1 cellular context compared by ENCODE assay signal in the genomic region with DNA sequence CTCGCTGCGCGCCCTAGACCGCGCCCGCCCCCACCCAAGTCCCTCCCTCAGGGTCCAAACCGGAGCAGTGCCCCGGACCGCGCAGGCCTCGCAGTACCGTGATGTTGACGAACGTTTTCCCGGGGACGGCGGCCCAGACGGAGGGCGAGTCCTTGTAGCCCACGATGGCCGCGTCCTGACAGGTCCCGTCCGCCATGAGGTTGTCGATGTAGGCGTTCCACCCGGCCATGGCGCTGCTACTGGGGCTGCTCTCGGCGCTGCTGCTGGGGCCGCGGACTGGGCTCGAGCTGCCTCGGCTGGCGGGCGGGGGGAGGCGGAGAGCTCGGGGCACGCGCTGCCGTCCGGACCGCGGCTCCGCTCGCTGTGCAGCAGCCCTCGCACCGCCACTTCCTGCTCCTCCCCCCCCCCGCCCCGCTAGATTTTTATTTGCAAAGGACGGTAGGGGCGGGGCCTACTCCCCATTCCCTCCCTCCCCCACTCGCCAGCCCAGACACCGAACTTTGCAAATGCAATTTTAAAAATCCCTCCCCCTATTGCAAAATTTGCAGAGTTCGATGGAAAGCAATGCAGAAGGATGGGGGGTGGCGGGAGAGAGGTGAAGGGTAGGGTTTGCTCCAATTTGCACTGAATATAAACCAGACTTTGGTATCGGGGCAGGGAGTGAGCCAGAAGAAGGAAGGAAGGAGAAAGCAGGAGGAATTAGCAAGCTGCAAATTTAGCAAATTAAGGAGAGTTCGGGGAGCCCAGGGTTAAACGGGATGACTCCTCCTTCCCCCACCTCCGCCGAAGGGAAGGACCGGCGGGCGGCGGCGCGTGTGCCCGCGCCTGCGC.
A peak's percentile ranks its signal among the peaks of the same experiment; 100 is the strongest.
TF ChIP-seq lines count a peak whose summit lies in the region.

A gene (minus strand): TSS at position 365 of the 831 bp plus-strand sequence. CDS start 136 bp downstream, at position 229.

TF ChIP-seq in K562, 482 proteins besides CTCF, POLR2A, EP300 and RAD21 (continued from another document and continues in another):
- TF ChIP-seq, protein P1, sequence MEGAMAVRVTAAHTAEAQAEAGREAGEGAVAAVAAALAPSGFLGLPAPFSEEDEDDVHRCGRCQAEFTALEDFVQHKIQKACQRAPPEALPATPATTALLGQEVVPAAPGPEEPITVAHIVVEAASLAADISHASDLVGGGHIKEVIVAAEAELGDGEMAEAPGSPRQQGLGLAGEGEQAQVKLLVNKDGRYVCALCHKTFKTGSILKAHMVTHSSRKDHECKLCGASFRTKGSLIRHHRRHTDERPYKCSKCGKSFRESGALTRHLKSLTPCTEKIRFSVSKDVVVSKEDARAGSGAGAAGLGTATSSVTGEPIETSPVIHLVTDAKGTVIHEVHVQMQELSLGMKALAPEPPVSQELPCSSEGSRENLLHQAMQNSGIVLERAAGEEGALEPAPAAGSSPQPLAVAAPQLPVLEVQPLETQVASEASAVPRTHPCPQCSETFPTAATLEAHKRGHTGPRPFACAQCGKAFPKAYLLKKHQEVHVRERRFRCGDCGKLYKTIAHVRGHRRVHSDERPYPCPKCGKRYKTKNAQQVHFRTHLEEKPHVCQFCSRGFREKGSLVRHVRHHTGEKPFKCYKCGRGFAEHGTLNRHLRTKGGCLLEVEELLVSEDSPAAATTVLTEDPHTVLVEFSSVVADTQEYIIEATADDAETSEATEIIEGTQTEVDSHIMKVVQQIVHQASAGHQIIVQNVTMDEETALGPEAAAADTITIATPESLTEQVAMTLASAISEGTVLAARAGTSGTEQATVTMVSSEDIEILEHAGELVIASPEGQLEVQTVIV (CRISPR knock-in tag; IDR thresholded peaks at IDR 0.05; ENCODE audit: borderline replicate concordance) = no peak
- TF ChIP-seq ZNF764 (CRISPR knock-in tag; IDR thresholded peaks at IDR 0.05; ENCODE audit: low read depth) = no peak
- no peak for TF ChIP-seq ZNF695 (CRISPR knock-in tag; IDR thresholded peaks at IDR 0.05)
- TF ChIP-seq BCOR (IDR thresholded peaks at IDR 0.05) = peak; percentile 16; the same call in 1 of the 2 replicates
- no peak for TF ChIP-seq TEAD4 (IDR thresholded peaks at IDR 0.05; ENCODE audit: low read length)
- TF ChIP-seq TEAD4 (CRISPR knock-in tag; IDR thresholded peaks at IDR 0.05; ENCODE audit: borderline replicate concordance) = no peak
- no peak for TF ChIP-seq ESRRA (IDR thresholded peaks at IDR 0.05; ENCODE audit: borderline replicate concordance, low read depth)
- 0 out of 4 replicates have a peak, but pooled peaks of 1 of the 2 experiments have one; percentile 44 for TF ChIP-seq KDM4B (IDR thresholded peaks at IDR 0.05; ENCODE audit: borderline replicate concordance in 2 of 2, low read depth in 1 of 2)
- peak; percentile 67 for TF ChIP-seq POLR2B (IDR thresholded peaks at IDR 0.05; ENCODE audit: low read depth, partially characterized antibody)
- TF ChIP-seq ZNF3 (CRISPR knock-in tag; IDR thresholded peaks at IDR 0.05) = no peak
- TF ChIP-seq TCF3 (CRISPR knock-in tag; IDR thresholded peaks at IDR 0.05) = no peak
- peak; percentile 77 for TF ChIP-seq ELF1 (tag; IDR thresholded peaks at IDR 0.05)
- TF ChIP-seq PURB (CRISPR knock-in tag; IDR thresholded peaks at IDR 0.05; ENCODE audit: low read depth) = no peak
- TF ChIP-seq, protein P2, sequence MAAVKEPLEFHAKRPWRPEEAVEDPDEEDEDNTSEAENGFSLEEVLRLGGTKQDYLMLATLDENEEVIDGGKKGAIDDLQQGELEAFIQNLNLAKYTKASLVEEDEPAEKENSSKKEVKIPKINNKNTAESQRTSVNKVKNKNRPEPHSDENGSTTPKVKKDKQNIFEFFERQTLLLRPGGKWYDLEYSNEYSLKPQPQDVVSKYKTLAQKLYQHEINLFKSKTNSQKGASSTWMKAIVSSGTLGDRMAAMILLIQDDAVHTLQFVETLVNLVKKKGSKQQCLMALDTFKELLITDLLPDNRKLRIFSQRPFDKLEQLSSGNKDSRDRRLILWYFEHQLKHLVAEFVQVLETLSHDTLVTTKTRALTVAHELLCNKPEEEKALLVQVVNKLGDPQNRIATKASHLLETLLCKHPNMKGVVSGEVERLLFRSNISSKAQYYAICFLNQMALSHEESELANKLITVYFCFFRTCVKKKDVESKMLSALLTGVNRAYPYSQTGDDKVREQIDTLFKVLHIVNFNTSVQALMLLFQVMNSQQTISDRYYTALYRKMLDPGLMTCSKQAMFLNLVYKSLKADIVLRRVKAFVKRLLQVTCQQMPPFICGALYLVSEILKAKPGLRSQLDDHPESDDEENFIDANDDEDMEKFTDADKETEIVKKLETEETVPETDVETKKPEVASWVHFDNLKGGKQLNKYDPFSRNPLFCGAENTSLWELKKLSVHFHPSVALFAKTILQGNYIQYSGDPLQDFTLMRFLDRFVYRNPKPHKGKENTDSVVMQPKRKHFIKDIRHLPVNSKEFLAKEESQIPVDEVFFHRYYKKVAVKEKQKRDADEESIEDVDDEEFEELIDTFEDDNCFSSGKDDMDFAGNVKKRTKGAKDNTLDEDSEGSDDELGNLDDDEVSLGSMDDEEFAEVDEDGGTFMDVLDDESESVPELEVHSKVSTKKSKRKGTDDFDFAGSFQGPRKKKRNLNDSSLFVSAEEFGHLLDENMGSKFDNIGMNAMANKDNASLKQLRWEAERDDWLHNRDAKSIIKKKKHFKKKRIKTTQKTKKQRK (IDR thresholded peaks at IDR 0.05; ENCODE audit: borderline replicate concordance, low read depth, low read length) = no peak
- no peak for TF ChIP-seq BDP1 (IDR thresholded peaks at IDR 0.05; ENCODE audit: insufficient read depth, insufficient read length)
- no peak for TF ChIP-seq MTF1 (CRISPR knock-in tag; IDR thresholded peaks at IDR 0.05; ENCODE audit: borderline replicate concordance)
- TF ChIP-seq CHD2 (IDR thresholded peaks at IDR 0.05; ENCODE audit: low read depth, low read length) = no peak
- TF ChIP-seq, protein P3, sequence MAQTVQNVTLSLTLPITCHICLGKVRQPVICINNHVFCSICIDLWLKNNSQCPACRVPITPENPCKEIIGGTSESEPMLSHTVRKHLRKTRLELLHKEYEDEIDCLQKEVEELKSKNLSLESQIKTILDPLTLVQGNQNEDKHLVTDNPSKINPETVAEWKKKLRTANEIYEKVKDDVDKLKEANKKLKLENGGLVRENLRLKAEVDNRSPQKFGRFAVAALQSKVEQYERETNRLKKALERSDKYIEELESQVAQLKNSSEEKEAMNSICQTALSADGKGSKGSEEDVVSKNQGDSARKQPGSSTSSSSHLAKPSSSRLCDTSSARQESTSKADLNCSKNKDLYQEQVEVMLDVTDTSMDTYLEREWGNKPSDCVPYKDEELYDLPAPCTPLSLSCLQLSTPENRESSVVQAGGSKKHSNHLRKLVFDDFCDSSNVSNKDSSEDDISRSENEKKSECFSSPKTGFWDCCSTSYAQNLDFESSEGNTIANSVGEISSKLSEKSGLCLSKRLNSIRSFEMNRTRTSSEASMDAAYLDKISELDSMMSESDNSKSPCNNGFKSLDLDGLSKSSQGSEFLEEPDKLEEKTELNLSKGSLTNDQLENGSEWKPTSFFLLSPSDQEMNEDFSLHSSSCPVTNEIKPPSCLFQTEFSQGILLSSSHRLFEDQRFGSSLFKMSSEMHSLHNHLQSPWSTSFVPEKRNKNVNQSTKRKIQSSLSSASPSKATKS (CRISPR knock-in tag; IDR thresholded peaks at IDR 0.05) = no peak
- TF ChIP-seq RBM39 (optimal IDR thresholded peaks at IDR 0.05; ENCODE audit: low read depth, low read length) = no peak
- peak; percentile 67; the same call in 1 of the 2 replicates for TF ChIP-seq ATF7 (IDR thresholded peaks at IDR 0.05)
- peak; percentile 24; the same call in 1 of the 2 replicates for TF ChIP-seq NFIC (IDR thresholded peaks at IDR 0.05)
- peak; percentile 22 for TF ChIP-seq PCBP1 (IDR thresholded peaks at IDR 0.05; ENCODE audit: low read depth, low read length, poor library complexity, severe bottlenecking)
- TF ChIP-seq ERF (CRISPR knock-in tag; IDR thresholded peaks at IDR 0.05) = no peak
- no peak for TF ChIP-seq ZNF124 (CRISPR knock-in tag; IDR thresholded peaks at IDR 0.05)
- 0 out of 2 replicates have a peak, but pooled peaks have one; percentile 25 for TF ChIP-seq SAFB (IDR thresholded peaks at IDR 0.05; ENCODE audit: borderline replicate concordance, low read depth, low read length)
- TF ChIP-seq, protein P4, sequence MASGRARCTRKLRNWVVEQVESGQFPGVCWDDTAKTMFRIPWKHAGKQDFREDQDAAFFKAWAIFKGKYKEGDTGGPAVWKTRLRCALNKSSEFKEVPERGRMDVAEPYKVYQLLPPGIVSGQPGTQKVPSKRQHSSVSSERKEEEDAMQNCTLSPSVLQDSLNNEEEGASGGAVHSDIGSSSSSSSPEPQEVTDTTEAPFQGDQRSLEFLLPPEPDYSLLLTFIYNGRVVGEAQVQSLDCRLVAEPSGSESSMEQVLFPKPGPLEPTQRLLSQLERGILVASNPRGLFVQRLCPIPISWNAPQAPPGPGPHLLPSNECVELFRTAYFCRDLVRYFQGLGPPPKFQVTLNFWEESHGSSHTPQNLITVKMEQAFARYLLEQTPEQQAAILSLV (tag; IDR thresholded peaks at IDR 0.05) = no peak
- TF ChIP-seq, protein P5, sequence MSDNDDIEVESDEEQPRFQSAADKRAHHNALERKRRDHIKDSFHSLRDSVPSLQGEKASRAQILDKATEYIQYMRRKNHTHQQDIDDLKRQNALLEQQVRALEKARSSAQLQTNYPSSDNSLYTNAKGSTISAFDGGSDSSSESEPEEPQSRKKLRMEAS (CRISPR knock-in tag; IDR thresholded peaks at IDR 0.05) = peak; percentile 65
- TF ChIP-seq, protein P6, sequence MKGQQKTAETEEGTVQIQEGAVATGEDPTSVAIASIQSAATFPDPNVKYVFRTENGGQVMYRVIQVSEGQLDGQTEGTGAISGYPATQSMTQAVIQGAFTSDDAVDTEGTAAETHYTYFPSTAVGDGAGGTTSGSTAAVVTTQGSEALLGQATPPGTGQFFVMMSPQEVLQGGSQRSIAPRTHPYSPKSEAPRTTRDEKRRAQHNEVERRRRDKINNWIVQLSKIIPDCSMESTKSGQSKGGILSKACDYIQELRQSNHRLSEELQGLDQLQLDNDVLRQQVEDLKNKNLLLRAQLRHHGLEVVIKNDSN (CRISPR knock-in tag; IDR thresholded peaks at IDR 0.05) = no peak
- peak; percentile 34; the same call in 1 of the 2 replicates for TF ChIP-seq RB1 (IDR thresholded peaks at IDR 0.05; ENCODE audit: low read depth)
- TF ChIP-seq, protein P7, sequence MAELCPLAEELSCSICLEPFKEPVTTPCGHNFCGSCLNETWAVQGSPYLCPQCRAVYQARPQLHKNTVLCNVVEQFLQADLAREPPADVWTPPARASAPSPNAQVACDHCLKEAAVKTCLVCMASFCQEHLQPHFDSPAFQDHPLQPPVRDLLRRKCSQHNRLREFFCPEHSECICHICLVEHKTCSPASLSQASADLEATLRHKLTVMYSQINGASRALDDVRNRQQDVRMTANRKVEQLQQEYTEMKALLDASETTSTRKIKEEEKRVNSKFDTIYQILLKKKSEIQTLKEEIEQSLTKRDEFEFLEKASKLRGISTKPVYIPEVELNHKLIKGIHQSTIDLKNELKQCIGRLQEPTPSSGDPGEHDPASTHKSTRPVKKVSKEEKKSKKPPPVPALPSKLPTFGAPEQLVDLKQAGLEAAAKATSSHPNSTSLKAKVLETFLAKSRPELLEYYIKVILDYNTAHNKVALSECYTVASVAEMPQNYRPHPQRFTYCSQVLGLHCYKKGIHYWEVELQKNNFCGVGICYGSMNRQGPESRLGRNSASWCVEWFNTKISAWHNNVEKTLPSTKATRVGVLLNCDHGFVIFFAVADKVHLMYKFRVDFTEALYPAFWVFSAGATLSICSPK (IDR thresholded peaks at IDR 0.05; ENCODE audit: borderline replicate concordance) = no peak
- no peak; the same call in 1 of the 2 replicates for TF ChIP-seq ZBTB17 (CRISPR knock-in tag; IDR thresholded peaks at IDR 0.05)
- peak; percentile 55 for TF ChIP-seq SP1 (CRISPR knock-in tag; IDR thresholded peaks at IDR 0.05)
- TF ChIP-seq RNF2 (IDR thresholded peaks at IDR 0.05) = no peak
- no peak for TF ChIP-seq ZNF668 (CRISPR knock-in tag; IDR thresholded peaks at IDR 0.05)
- TF ChIP-seq NUFIP1 (IDR thresholded peaks at IDR 0.05; ENCODE audit: partially characterized antibody) = no peak
- TF ChIP-seq, protein P8, sequence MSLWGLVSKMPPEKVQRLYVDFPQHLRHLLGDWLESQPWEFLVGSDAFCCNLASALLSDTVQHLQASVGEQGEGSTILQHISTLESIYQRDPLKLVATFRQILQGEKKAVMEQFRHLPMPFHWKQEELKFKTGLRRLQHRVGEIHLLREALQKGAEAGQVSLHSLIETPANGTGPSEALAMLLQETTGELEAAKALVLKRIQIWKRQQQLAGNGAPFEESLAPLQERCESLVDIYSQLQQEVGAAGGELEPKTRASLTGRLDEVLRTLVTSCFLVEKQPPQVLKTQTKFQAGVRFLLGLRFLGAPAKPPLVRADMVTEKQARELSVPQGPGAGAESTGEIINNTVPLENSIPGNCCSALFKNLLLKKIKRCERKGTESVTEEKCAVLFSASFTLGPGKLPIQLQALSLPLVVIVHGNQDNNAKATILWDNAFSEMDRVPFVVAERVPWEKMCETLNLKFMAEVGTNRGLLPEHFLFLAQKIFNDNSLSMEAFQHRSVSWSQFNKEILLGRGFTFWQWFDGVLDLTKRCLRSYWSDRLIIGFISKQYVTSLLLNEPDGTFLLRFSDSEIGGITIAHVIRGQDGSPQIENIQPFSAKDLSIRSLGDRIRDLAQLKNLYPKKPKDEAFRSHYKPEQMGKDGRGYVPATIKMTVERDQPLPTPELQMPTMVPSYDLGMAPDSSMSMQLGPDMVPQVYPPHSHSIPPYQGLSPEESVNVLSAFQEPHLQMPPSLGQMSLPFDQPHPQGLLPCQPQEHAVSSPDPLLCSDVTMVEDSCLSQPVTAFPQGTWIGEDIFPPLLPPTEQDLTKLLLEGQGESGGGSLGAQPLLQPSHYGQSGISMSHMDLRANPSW (CRISPR knock-in tag; IDR thresholded peaks at IDR 0.05) = no peak
- no peak for TF ChIP-seq HEY1 (CRISPR knock-in tag; IDR thresholded peaks at IDR 0.05; ENCODE audit: borderline replicate concordance)
- TF ChIP-seq FOXP1 (CRISPR knock-in tag; IDR thresholded peaks at IDR 0.05) = 0 out of 2 replicates have a peak, but pooled peaks have one; percentile 44
- TF ChIP-seq RBM25 (IDR thresholded peaks at IDR 0.05; ENCODE audit: low read depth, low read length, severe bottlenecking) = no peak
- no peak; the same call in 1 of the 2 replicates for TF ChIP-seq GATAD2B (IDR thresholded peaks at IDR 0.05; ENCODE audit: borderline replicate concordance)
- no peak for TF ChIP-seq SRF (CRISPR knock-in tag; IDR thresholded peaks at IDR 0.05)
- no peak for TF ChIP-seq NR1H2 (CRISPR knock-in tag; IDR thresholded peaks at IDR 0.05)
- no peak for TF ChIP-seq TBL1XR1 (IDR thresholded peaks at IDR 0.05; ENCODE audit: low read length in 2 of 2)
- TF ChIP-seq ZNF717 (CRISPR knock-in tag; IDR thresholded peaks at IDR 0.05) = no peak
- no peak for TF ChIP-seq MAFK (IDR thresholded peaks at IDR 0.05; ENCODE audit: low read length)
- TF ChIP-seq CBX2 (IDR thresholded peaks at IDR 0.05; ENCODE audit: insufficient read depth, low read length, poor library complexity, severe bottlenecking) = no peak
- no peak for TF ChIP-seq EHMT2 (IDR thresholded peaks at IDR 0.05)
- no peak for TF ChIP-seq NELFE (IDR thresholded peaks at IDR 0.05; ENCODE audit: insufficient read depth, insufficient read length)
- no peak for TF ChIP-seq ZNF121 (CRISPR knock-in tag; conservative IDR thresholded peaks at IDR 0.05)
- TF ChIP-seq SRSF3 (IDR thresholded peaks at IDR 0.05; ENCODE audit: insufficient read depth, low read length) = no peak
- TF ChIP-seq ZNF586 (CRISPR knock-in tag; conservative IDR thresholded peaks at IDR 0.05) = no peak
- TF ChIP-seq MTA2 (IDR thresholded peaks at IDR 0.05; ENCODE audit: low read depth) = peak; percentile 29; the same call in 1 of the 2 replicates
- TF ChIP-seq TSC22D4 (tag; IDR thresholded peaks at IDR 0.05) = no peak
- no peak for TF ChIP-seq SETDB1 (IDR thresholded peaks at IDR 0.05; ENCODE audit: low read length)
